9 cellular contexts compared by ENCODE assay signal in genomic region chr16:3188675-3188924, GRCh38. TPM values are rescaled to one million over a fixed set of nuclear protein-coding genes. Genes with fewer than 3 reads are reported as not detected.
A peak's percentile ranks its signal among the peaks of the same experiment; 100 is the strongest.
DNase-seq lines count a peak whose midpoint lies in the region; ATAC-seq and TF ChIP-seq lines count a peak whose summit lies in the region.
"Had no signal": no experiment of that assay in that cellular context is flagged by ENCODE, and none has a peak within 500 bp of the region (broad histone marks: within the 10 kb centered on the region; RNA-seq: fewer than 3 reads in every experiment).

No MANE protein-coding gene starts in this region.

- H3K36me3 Mint-ChIP-seq in T-helper 2 cell treated with Interferon-gamma antibody and Interleukin-4, amounts not matched to agents 5 μg/mL and 100 μg/mL, for 36 hours (ENCODE audit: low read depth) = peaks cover 3% of the 10 kb centered on the region

- H3K4me3 Mint-ChIP-seq in T-helper 2 cell treated with Interferon-gamma antibody and Interleukin-4, amounts not matched to agents 5 μg/mL and 100 μg/mL, for 36 hours = peak overlapping the region; percentile 79

- no peak for DNase-seq in T-helper 2 cell treated with Interferon-gamma antibody and Interleukin-4, amounts not matched to agents 5 μg/mL and 100 μg/mL, for 36 hours (ENCODE audit: low spot score)
- DNase-seq in T-helper 2 cell = no peak
- DNase-seq in SK-N-MC (ENCODE audit: low read depth, low spot score) = no peak
- no peak for DNase-seq in esophagus squamous epithelium (lab: John Stamatoyannopoulos, UW)
- DNase-seq in retinal pigment epithelial cell (ENCODE audit: low read depth) = no peak

- H3K36me3 ChIP-seq in SK-N-MC (ENCODE audit: insufficient read depth, low read length) (no peaks in the 10 kb centered on the region), esophagus squamous epithelium (no peaks in the 10 kb centered on the region)

- TF ChIP-seq POLR2A in esophagus squamous epithelium (IDR thresholded peaks at IDR 0.05) = no peak

- H3K27me3 ChIP-seq in esophagus squamous epithelium = peaks cover 9 to 100% (median 60%) of the 10 kb centered on the region in 4 donors

- H3K9me3 Mint-ChIP-seq in T-helper 2 cell treated with Interferon-gamma antibody and Interleukin-4, amounts not matched to agents 5 μg/mL and 100 μg/mL, for 36 hours = peaks cover 6% of the 10 kb centered on the region

- H3K27ac ChIP-seq in SK-N-MC (peak overlapping the region; percentile 38; the same call in 1 of the 2 replicates), esophagus squamous epithelium (no peak overlapping the region)

- intact Hi-C loops in esophagus squamous epithelium (cut with DNase I) = no loop called here

- H3K4me3 ChIP-seq in SK-N-MC (peak overlapping the region; percentile 98), esophagus squamous epithelium (peak overlapping the region; percentile 20 to 55 (median 26)), retinal pigment epithelial cell (ENCODE audit: low read length) (peak overlapping the region; percentile 67)

- H3K9ac ChIP-seq in SK-N-MC (ENCODE audit: insufficient read length) = peak overlapping the region; percentile 81

- ATAC-seq in HG03097 (IDR thresholded peaks at IDR 0.05; ENCODE audit: low FRiP score, unreplicated experiment) = no peak
- no peak for ATAC-seq in HG02642 (IDR thresholded peaks at IDR 0.05; ENCODE audit: poor library complexity, unreplicated experiment)
- no peak for ATAC-seq in GM19351 (IDR thresholded peaks at IDR 0.05; ENCODE audit: unreplicated experiment)

- no CpG with 5 or more reads among the region's 13 CpGs for WGBS in esophagus squamous epithelium, 2 donors

- peaks cover 30% of the 10 kb centered on the region for H3K4me1 Mint-ChIP-seq in T-helper 2 cell treated with Interferon-gamma antibody and Interleukin-4, amounts not matched to agents 5 μg/mL and 100 μg/mL, for 36 hours (ENCODE audit: low read depth)

- H3K27ac Mint-ChIP-seq in T-helper 2 cell treated with Interferon-gamma antibody and Interleukin-4, amounts not matched to agents 5 μg/mL and 100 μg/mL, for 36 hours = no peak overlapping the region

- H3K27me3 Mint-ChIP-seq in T-helper 2 cell treated with Interferon-gamma antibody and Interleukin-4, amounts not matched to agents 5 μg/mL and 100 μg/mL, for 36 hours (ENCODE audit: low read depth) = peaks cover 74% of the 10 kb centered on the region

- no peaks in the 10 kb centered on the region for H3K9me3 ChIP-seq in SK-N-MC (ENCODE audit: low read depth, low read length)
- H3K9me3 ChIP-seq in esophagus squamous epithelium = peaks cover 0 to 7% (median 0%) of the 10 kb centered on the region in 3 donors

- H3K4me1 ChIP-seq in esophagus squamous epithelium = peaks cover 16 to 44% (median 17%) of the 10 kb centered on the region in 3 donors

- no peak for TF ChIP-seq CTCF in esophagus squamous epithelium (IDR thresholded peaks at IDR 0.05)
- no peak for TF ChIP-seq CTCF in retinal pigment epithelial cell (conservative IDR thresholded peaks at IDR 0.05; ENCODE audit: low read depth, low read length)

RNA-seq across cellular contexts. Expression of gene OR1F1, which starts 0.6 kb away (rescaled TPM):
- total RNA-seq in esophagus squamous epithelium = not detected
- total RNA-seq: lung microvascular endothelial cell had no signal

RNA-seq across cellular contexts. Expression of gene ZNF200, which starts 46.4 kb away (rescaled TPM):
- 10 to 100 TPM in 1 of 4 donors, 1 to 10 TPM in 3; 4.3 to 10.1 (median 4.6) TPM for total RNA-seq in esophagus squamous epithelium

RNA-seq across cellular contexts. Expression of gene ZNF213, which starts 53.8 kb away (rescaled TPM):
- 10 to 100 TPM in 1 of 4 donors, 1 to 10 TPM in 3; 3.9 to 14.3 (median 6.4) TPM for total RNA-seq in esophagus squamous epithelium

Comparison
In these comparisons a context has a peak if more than half of its experiments do, and no peak if none do; other contexts are left out.
1. H3K4me3 ChIP-seq: peak in every context shown above with its lines; median percentile 98 in SK-N-MC; 67 in retinal pigment epithelial cell; 26 in esophagus squamous epithelium.